27 cellular contexts compared by ENCODE assay signal in genomic region chr1:119159096-119159495, GRCh38. TPM values are rescaled to one million over a fixed set of nuclear protein-coding genes. Genes with fewer than 3 reads are reported as not detected.
A peak's percentile ranks its signal among the peaks of the same experiment; 100 is the strongest.
DNase-seq lines count a peak whose midpoint lies in the region; ATAC-seq, FAIRE-seq and TF ChIP-seq lines count a peak whose summit lies in the region.
"Had no signal": no experiment of that assay in that cellular context is flagged by ENCODE, and none has a peak within 500 bp of the region (broad histone marks: within the 10 kb centered on the region; RNA-seq: fewer than 3 reads in every experiment).

No MANE protein-coding gene starts in this region.

- no peak for DNase-seq in right cardiac atrium
- DNase-seq in left ventricle myocardium superior: no peak
- DNase-seq in adipocyte (ENCODE audit: low read depth): peak; percentile 6
- DNase-seq in fibroblast of villous mesenchyme (ENCODE audit: low read depth): peak; percentile 94
- DNase-seq in DMS 273 treated with DMSO at 0.1 percent for 48 hours (lab: John Stamatoyannopoulos, UW): no peak
- DNase-seq in NCI-H524 (lab: John Stamatoyannopoulos, UW): no peak
- DNase-seq in pancreas: no peak
- DNase-seq: activated B cell treated with CpG ODN at 0.5 μM for 24 hours; activated CD4-positive, alpha-beta T cell treated with anti-CD3 and anti-CD28 coated beads, Interleukin-2, amount 50 U/mL, for 48 hours; activated gamma-delta T cell treated with Interleukin-2 at 50 U/mL for 16 hours; amygdala; CD4-positive, alpha-beta memory T cell; DMS79; effector CD8-positive, alpha-beta T cell; NCI-H1105 treated with DMSO at 0.1 percent for 48 hours; NCI-H2081 treated with DMSO at 0.1 percent for 48 hours; NCI-H524 treated with DMSO at 0.1 percent for 48 hours; occipital lobe; retina; RPMI8226; T-helper 9 cell; uterus had no signal

- intact Hi-C loops in right cardiac atrium (cut with DNase I): no loop called here
- intact Hi-C loops in left ventricle myocardium superior (cut with micrococcal nuclease): no loop called here
- intact Hi-C loops in pancreas (cut with DNase I): no loop called here

- no peak for FAIRE-seq in pancreas (lab: Jason Lieb, UNC)
- FAIRE-seq: A549 had no signal

- H3K4me1 ChIP-seq in right cardiac atrium (ENCODE audit: control insufficient read depth, insufficient read depth, low read length) (peaks cover 6% of the 10 kb centered on the region), adipocyte (ENCODE audit: control insufficient read depth, insufficient read depth, low read length) (peaks cover 28% of the 10 kb centered on the region), pancreas (no peaks in the 10 kb centered on the region)
- H3K4me1 ChIP-seq: A549 had no signal

- WGBS in right cardiac atrium: 73% methylated on average over 3 of the region's 3 CpGs
- 89 to 96% methylated on average over 3 of the region's 3 CpGs for WGBS in pancreas, 2 donors

- H3K4me3 ChIP-seq in right cardiac atrium (ENCODE audit: low read length) (no peak overlapping the region), adipocyte (ENCODE audit: low read length) (no peak overlapping the region), fibroblast of villous mesenchyme (ENCODE audit: low read depth, low read length) (no peak overlapping the region), pancreas (no peak overlapping the region)
- H3K4me3 ChIP-seq: A549, esophagus muscularis mucosa, lung, uterus had no signal

- H3K27ac ChIP-seq in right cardiac atrium (ENCODE audit: low read length): peak overlapping the region; percentile 62
- no peak overlapping the region for H3K27ac ChIP-seq in pancreas
- H3K27ac ChIP-seq: A549, esophagus muscularis mucosa had no signal

- no peak for TF ChIP-seq CTCF in fibroblast of villous mesenchyme (IDR thresholded peaks at IDR 0.05; ENCODE audit: insufficient read depth, low read depth, low read length)
- TF ChIP-seq CTCF in pancreas (IDR thresholded peaks at IDR 0.05): no peak

- peak; percentile 21 to 41 for ATAC-seq in right cardiac atrium
- no peak for ATAC-seq in left ventricle myocardium superior
- no peak for ATAC-seq in GM18867 (IDR thresholded peaks at IDR 0.05; ENCODE audit: unreplicated experiment)
- ATAC-seq in pancreas: no peak
- ATAC-seq: A549, SK-N-SH treated with all-trans-retinoic acid at 6 μM for 48 hours had no signal

- H3K9me3 ChIP-seq in right cardiac atrium (ENCODE audit: control insufficient read depth, low read length) (no peaks in the 10 kb centered on the region), adipocyte (ENCODE audit: control insufficient read depth, low read length) (no peaks in the 10 kb centered on the region), pancreas (no peaks in the 10 kb centered on the region)
- H3K9me3 ChIP-seq: A549, esophagus muscularis mucosa, uterus had no signal

- H3K36me3 ChIP-seq in adipocyte (ENCODE audit: control insufficient read depth, insufficient read depth, low read length, severe bottlenecking) (peaks cover 19% of the 10 kb centered on the region), pancreas (no peaks in the 10 kb centered on the region)
- H3K36me3 ChIP-seq: uterus had no signal

- no peak overlapping the region for H3K9ac ChIP-seq in adipocyte (ENCODE audit: low read length)

- no peaks in the 10 kb centered on the region for H3K27me3 ChIP-seq in right cardiac atrium (ENCODE audit: control insufficient read depth, insufficient read depth)
- no peaks in the 10 kb centered on the region for H3K27me3 ChIP-seq in adipocyte (replicated peaks; ENCODE audit: control insufficient read depth, insufficient read depth, low read length)
- H3K27me3 ChIP-seq in pancreas: no peaks in the 10 kb centered on the region
- H3K27me3 ChIP-seq: esophagus muscularis mucosa, uterus had no signal

RNA-seq across cellular contexts. Expression of gene WARS2, which starts 18.6 kb away (rescaled TPM):
- total RNA-seq in right cardiac atrium: 10 to 100 TPM in 3 of 4 donors, 1 to 10 TPM in 1; 9.9 to 12.8 (median 11.1) TPM
- polyA plus RNA-seq in right cardiac atrium: 5.2 TPM
- 9.3 TPM for total RNA-seq in left ventricle myocardium superior
- total RNA-seq in fibroblast of villous mesenchyme: 20.3 TPM in 2 replicates
- total RNA-seq in pancreas: 10 to 100 TPM in 3 of 6 donors, 1 to 10 TPM in 3; 8.0 to 14.0 (median 11.4) TPM
- 1 to 10 TPM; 3.4 to 3.6 TPM for polyA plus RNA-seq in pancreas

Comparison
In these comparisons a context has a peak if more than half of its experiments do, and no peak if none do; other contexts are left out.
1. ATAC-seq: peak in right cardiac atrium (2 of 2); none in left ventricle myocardium superior (single experiment), GM18867 (single experiment) and pancreas (0 of 4).
2. DNase-seq: peak in adipocyte (single experiment) and fibroblast of villous mesenchyme (single experiment); none in right cardiac atrium (0 of 3), left ventricle myocardium superior (single experiment), DMS 273 treated with DMSO at 0.1 percent for 48 hours (single experiment), NCI-H524 (0 of 2) and pancreas (0 of 6).